ENCODE assay signal across 15 cellular contexts in the genomic region with DNA sequence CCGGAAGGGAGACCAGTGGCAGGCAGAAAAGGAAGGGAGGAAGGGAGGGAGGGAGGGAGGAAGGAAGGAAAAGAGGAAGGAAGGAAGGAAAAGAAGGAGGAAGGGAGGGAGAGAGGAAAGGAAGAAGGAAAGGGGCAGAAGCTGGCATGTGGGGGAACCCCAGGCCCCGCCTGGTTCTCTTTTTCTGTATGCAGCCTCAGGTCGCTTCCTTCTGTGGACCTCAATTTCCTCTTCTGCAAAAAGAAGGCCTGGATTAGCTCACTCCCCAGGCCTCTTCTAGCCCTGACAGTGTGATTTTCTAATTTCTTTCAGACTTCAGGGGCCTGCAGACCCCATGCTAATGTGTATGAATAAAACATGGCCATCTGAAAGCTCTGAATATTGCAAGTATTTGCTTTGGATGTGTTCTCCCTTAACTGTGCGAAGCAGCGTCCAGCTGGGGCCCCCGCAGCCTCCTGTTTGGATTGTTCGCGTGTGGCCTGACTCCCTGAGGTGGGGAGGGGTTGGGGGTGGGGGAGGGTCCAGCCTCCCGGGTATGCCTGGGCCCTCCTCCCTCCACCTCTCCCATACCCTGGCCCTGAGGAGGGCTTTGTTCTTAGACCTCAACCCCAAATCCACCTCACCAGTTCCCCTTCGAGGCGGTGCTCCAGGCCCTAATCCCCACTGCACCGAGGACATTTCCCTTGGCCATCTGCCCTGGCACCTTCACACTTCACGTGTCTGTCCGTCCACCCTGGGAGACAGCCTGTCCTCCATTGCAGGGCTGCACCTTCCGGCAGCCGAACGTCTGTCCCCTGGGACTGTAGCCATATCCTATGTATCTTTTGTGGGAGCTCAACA.
DNase-seq lines count a peak whose midpoint lies in the region; ATAC-seq and TF ChIP-seq lines count a peak whose summit lies in the region.
"Had no signal": no experiment of that assay in that cellular context is flagged by ENCODE, and none has a peak within 500 bp of the region (broad histone marks: within the 10 kb centered on the region; RNA-seq: fewer than 3 reads in every experiment).

No MANE protein-coding gene starts in this region.

- H3K9me3 Mint-ChIP-seq in dendritic cell treated with granulocyte-macrophage colony-stimulating factor and Interleukin-4, amounts not matched to agents 40 ng/mL and 50 ng/mL, for 4 days = no peaks in the 10 kb centered on the region

- H3K4me3 Mint-ChIP-seq in dendritic cell treated with granulocyte-macrophage colony-stimulating factor and Interleukin-4, amounts not matched to agents 40 ng/mL and 50 ng/mL, for 4 days = no peak overlapping the region
- H3K4me3 Mint-ChIP-seq: activated CD8-positive, alpha-beta T cell treated with anti-CD3 and anti-CD28 coated beads, Interleukin-2, amount 10 ng/mL, durations not matched to agents 7 days and 5 days had no signal

- no peak for ATAC-seq in GM21529 (IDR thresholded peaks at IDR 0.05; ENCODE audit: unreplicated experiment)
- ATAC-seq: activated CD8-positive, alpha-beta T cell treated with anti-CD3 and anti-CD28 coated beads, Interleukin-2, amount 10 ng/mL, durations not matched to agents 7 days and 5 days; pancreas had no signal

- peak overlapping the region; percentile 81 for H3K27ac ChIP-seq in neutrophil
- H3K27ac ChIP-seq: pancreas had no signal

- peak overlapping the region; percentile 65 for H3K27ac Mint-ChIP-seq in dendritic cell treated with granulocyte-macrophage colony-stimulating factor and Interleukin-4, amounts not matched to agents 40 ng/mL and 50 ng/mL, for 4 days
- H3K27ac Mint-ChIP-seq: activated CD8-positive, alpha-beta T cell treated with anti-CD3 and anti-CD28 coated beads, Interleukin-2, amount 10 ng/mL, durations not matched to agents 7 days and 5 days had no signal

- no peak overlapping the region for H3K4me3 ChIP-seq in neutrophil (ENCODE audit: low read depth in 1 of 2, low read length in 1 of 2)
- H3K4me3 ChIP-seq: pancreas had no signal

- no peaks in the 10 kb centered on the region for H3K36me3 Mint-ChIP-seq in dendritic cell treated with granulocyte-macrophage colony-stimulating factor and Interleukin-4, amounts not matched to agents 40 ng/mL and 50 ng/mL, for 4 days (ENCODE audit: low read depth)

- H3K9me3 ChIP-seq in neutrophil = no peaks in the 10 kb centered on the region
- H3K9me3 ChIP-seq: pancreas had no signal

- no peaks in the 10 kb centered on the region for H3K27me3 Mint-ChIP-seq in dendritic cell treated with granulocyte-macrophage colony-stimulating factor and Interleukin-4, amounts not matched to agents 40 ng/mL and 50 ng/mL, for 4 days

- no peaks in the 10 kb centered on the region for H3K27me3 ChIP-seq in neutrophil

- TF ChIP-seq CTCF in neutrophil (IDR thresholded peaks at IDR 0.05) (no peak), GM13976 (IDR thresholded peaks at IDR 0.05; ENCODE audit: borderline replicate concordance, control extremely low read depth, extremely low read depth, insufficient read depth, missing control alignments) (no peak)

- peaks cover 50% of the 10 kb centered on the region for H3K4me1 Mint-ChIP-seq in dendritic cell treated with granulocyte-macrophage colony-stimulating factor and Interleukin-4, amounts not matched to agents 40 ng/mL and 50 ng/mL, for 4 days (ENCODE audit: low read depth)

- no peaks in the 10 kb centered on the region for H3K36me3 ChIP-seq in neutrophil
- H3K36me3 ChIP-seq: pancreas had no signal

- in situ Hi-C loops in GM13976 (cut with MboI; ENCODE audit: low sequenced_read_pairs, unreplicated experiment) = no loop called here

- intact Hi-C loops in dendritic cell treated with granulocyte-macrophage colony-stimulating factor and Interleukin-4, amounts not matched to agents 40 ng/mL and 50 ng/mL, for 4 days (cut with micrococcal nuclease) = no loop called here

- H3K4me1 ChIP-seq in neutrophil (ENCODE audit: control insufficient read depth in 1 of 2, insufficient read depth in 1 of 2, low read depth in 1 of 2, low read length in 1 of 2) = peaks cover 41% of the 10 kb centered on the region in 2 experiments
- H3K4me1 ChIP-seq: pancreas had no signal

- DNase-seq in NCI-H82 (lab: John Stamatoyannopoulos, UW) (peak; percentile 50), NCI-H82 treated with DMSO at 0.1 percent for 48 hours (lab: John Stamatoyannopoulos, UW; ENCODE audit: unreplicated experiment) (no peak), NCI-H69 (lab: John Stamatoyannopoulos, UW) (peak; percentile 79), GM13976 (ENCODE audit: low spot score) (no peak), DMS 273 treated with DMSO at 0.1 percent for 48 hours (lab: John Stamatoyannopoulos, UW) (no peak)
- DNase-seq: ACHN; activated CD8-positive, alpha-beta T cell treated with anti-CD3 and anti-CD28 coated beads, Interleukin-2, amount 10 ng/mL, durations not matched to agents 7 days and 5 days; activated effector memory CD4-positive, alpha-beta T cell treated with Interleukin-2 at 50 U/mL for 16 hours; aorta; dermis blood vessel endothelial cell; HCEC 1CT; pancreas had no signal

Comparison
In these comparisons a context has a peak if more than half of its experiments do, and no peak if none do; other contexts are left out.
1. DNase-seq: peak in NCI-H82 (single experiment) and NCI-H69 (single experiment); none in NCI-H82 treated with DMSO at 0.1 percent for 48 hours (single experiment), GM13976 (single experiment) and DMS 273 treated with DMSO at 0.1 percent for 48 hours (single experiment).